Comparison of ENCODE assay signal across 1 cellular context in genomic region chr1:15272009-15272781, GRCh38.
TF ChIP-seq lines count a peak whose summit lies in the region.

No MANE protein-coding gene starts in this region.

TF ChIP-seq in HepG2, 621 proteins besides CTCF, POLR2A, EP300 and RAD21 (continued from another document and continues in another):
- TF ChIP-seq, protein P1, sequence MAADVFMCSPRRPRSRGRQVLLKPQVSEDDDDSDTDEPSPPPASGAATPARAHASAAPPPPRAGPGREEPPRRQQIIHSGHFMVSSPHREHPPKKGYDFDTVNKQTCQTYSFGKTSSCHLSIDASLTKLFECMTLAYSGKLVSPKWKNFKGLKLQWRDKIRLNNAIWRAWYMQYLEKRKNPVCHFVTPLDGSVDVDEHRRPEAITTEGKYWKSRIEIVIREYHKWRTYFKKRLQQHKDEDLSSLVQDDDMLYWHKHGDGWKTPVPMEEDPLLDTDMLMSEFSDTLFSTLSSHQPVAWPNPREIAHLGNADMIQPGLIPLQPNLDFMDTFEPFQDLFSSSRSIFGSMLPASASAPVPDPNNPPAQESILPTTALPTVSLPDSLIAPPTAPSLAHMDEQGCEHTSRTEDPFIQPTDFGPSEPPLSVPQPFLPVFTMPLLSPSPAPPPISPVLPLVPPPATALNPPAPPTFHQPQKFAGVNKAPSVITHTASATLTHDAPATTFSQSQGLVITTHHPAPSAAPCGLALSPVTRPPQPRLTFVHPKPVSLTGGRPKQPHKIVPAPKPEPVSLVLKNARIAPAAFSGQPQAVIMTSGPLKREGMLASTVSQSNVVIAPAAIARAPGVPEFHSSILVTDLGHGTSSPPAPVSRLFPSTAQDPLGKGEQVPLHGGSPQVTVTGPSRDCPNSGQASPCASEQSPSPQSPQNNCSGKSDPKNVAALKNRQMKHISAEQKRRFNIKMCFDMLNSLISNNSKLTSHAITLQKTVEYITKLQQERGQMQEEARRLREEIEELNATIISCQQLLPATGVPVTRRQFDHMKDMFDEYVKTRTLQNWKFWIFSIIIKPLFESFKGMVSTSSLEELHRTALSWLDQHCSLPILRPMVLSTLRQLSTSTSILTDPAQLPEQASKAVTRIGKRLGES (CRISPR knock-in tag; IDR thresholded peaks at IDR 0.05; ENCODE audit: borderline replicate concordance): no peak
- TF ChIP-seq XBP1 (CRISPR knock-in tag; IDR thresholded peaks at IDR 0.05): no peak
- no peak for TF ChIP-seq POLR2G (IDR thresholded peaks at IDR 0.05; ENCODE audit: low read depth, low read length)
- no peak for TF ChIP-seq RFXANK (CRISPR knock-in tag; IDR thresholded peaks at IDR 0.05)
- TF ChIP-seq ZBTB1 (CRISPR knock-in tag; IDR thresholded peaks at IDR 0.05; ENCODE audit: borderline replicate concordance): no peak
- 0 out of 2 replicates have a peak, but pooled peaks have one; percentile 28 for TF ChIP-seq ZNF839 (CRISPR knock-in tag; IDR thresholded peaks at IDR 0.05; ENCODE audit: borderline replicate concordance)
- peak; percentile 39 for TF ChIP-seq ZNF781 (CRISPR knock-in tag; IDR thresholded peaks at IDR 0.05; ENCODE audit: borderline replicate concordance, not compliant biosample characterization)
- TF ChIP-seq PTBP1 (IDR thresholded peaks at IDR 0.05; ENCODE audit: low read depth, low read length, poor library complexity, severe bottlenecking): no peak
- TF ChIP-seq ZNF562 (CRISPR knock-in tag; IDR thresholded peaks at IDR 0.05; ENCODE audit: borderline replicate concordance): no peak
- TF ChIP-seq ZNF354B (CRISPR knock-in tag; IDR thresholded peaks at IDR 0.05): no peak
- TF ChIP-seq, protein P2, sequence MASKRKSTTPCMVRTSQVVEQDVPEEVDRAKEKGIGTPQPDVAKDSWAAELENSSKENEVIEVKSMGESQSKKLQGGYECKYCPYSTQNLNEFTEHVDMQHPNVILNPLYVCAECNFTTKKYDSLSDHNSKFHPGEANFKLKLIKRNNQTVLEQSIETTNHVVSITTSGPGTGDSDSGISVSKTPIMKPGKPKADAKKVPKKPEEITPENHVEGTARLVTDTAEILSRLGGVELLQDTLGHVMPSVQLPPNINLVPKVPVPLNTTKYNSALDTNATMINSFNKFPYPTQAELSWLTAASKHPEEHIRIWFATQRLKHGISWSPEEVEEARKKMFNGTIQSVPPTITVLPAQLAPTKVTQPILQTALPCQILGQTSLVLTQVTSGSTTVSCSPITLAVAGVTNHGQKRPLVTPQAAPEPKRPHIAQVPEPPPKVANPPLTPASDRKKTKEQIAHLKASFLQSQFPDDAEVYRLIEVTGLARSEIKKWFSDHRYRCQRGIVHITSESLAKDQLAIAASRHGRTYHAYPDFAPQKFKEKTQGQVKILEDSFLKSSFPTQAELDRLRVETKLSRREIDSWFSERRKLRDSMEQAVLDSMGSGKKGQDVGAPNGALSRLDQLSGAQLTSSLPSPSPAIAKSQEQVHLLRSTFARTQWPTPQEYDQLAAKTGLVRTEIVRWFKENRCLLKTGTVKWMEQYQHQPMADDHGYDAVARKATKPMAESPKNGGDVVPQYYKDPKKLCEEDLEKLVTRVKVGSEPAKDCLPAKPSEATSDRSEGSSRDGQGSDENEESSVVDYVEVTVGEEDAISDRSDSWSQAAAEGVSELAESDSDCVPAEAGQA (IDR thresholded peaks at IDR 0.05; ENCODE audit: low read depth): no peak; the same call in 1 of the 2 replicates
- TF ChIP-seq, protein P2 (CRISPR knock-in tag; IDR thresholded peaks at IDR 0.05; ENCODE audit: borderline replicate concordance): no peak
- 0 out of 2 replicates have a peak, but pooled peaks have one; percentile 55 for TF ChIP-seq ZNF567 (CRISPR knock-in tag; IDR thresholded peaks at IDR 0.05; ENCODE audit: borderline replicate concordance)
- TF ChIP-seq ZFP1 (CRISPR knock-in tag; IDR thresholded peaks at IDR 0.05): no peak
- TF ChIP-seq, protein P3, sequence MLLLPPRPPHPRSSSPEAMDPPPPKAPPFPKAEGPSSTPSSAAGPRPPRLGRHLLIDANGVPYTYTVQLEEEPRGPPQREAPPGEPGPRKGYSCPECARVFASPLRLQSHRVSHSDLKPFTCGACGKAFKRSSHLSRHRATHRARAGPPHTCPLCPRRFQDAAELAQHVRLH (CRISPR knock-in tag; IDR thresholded peaks at IDR 0.05; ENCODE audit: borderline replicate concordance, low read depth): peak; percentile 74; the same call in 1 of the 2 replicates
- TF ChIP-seq ZNF557 (CRISPR knock-in tag; IDR thresholded peaks at IDR 0.05): no peak
- TF ChIP-seq, protein P4, sequence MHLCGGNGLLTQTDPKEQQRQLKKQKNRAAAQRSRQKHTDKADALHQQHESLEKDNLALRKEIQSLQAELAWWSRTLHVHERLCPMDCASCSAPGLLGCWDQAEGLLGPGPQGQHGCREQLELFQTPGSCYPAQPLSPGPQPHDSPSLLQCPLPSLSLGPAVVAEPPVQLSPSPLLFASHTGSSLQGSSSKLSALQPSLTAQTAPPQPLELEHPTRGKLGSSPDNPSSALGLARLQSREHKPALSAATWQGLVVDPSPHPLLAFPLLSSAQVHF (CRISPR knock-in tag; IDR thresholded peaks at IDR 0.05): no peak
- no peak for TF ChIP-seq ZNF232 (CRISPR knock-in tag; IDR thresholded peaks at IDR 0.05; ENCODE audit: borderline replicate concordance)
- no peak for TF ChIP-seq PAX8 (CRISPR knock-in tag; IDR thresholded peaks at IDR 0.05; ENCODE audit: borderline replicate concordance)
- TF ChIP-seq, protein P5, sequence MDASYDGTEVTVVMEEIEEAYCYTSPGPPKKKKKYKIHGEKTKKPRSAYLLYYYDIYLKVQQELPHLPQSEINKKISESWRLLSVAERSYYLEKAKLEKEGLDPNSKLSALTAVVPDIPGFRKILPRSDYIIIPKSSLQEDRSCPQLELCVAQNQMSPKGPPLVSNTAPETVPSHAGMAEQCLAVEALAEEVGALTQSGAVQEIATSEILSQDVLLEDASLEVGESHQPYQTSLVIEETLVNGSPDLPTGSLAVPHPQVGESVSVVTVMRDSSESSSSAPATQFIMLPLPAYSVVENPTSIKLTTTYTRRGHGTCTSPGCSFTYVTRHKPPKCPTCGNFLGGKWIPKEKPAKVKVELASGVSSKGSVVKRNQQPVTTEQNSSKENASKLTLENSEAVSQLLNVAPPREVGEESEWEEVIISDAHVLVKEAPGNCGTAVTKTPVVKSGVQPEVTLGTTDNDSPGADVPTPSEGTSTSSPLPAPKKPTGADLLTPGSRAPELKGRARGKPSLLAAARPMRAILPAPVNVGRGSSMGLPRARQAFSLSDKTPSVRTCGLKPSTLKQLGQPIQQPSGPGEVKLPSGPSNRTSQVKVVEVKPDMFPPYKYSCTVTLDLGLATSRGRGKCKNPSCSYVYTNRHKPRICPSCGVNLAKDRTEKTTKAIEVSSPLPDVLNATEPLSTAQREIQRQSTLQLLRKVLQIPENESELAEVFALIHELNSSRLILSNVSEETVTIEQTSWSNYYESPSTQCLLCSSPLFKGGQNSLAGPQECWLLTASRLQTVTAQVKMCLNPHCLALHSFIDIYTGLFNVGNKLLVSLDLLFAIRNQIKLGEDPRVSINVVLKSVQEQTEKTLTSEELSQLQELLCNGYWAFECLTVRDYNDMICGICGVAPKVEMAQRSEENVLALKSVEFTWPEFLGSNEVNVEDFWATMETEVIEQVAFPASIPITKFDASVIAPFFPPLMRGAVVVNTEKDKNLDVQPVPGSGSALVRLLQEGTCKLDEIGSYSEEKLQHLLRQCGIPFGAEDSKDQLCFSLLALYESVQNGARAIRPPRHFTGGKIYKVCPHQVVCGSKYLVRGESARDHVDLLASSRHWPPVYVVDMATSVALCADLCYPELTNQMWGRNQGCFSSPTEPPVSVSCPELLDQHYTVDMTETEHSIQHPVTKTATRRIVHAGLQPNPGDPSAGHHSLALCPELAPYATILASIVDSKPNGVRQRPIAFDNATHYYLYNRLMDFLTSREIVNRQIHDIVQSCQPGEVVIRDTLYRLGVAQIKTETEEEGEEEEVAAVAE (CRISPR knock-in tag; IDR thresholded peaks at IDR 0.05; ENCODE audit: borderline replicate concordance): 0 out of 2 replicates have a peak, but pooled peaks have one; percentile 35
- TF ChIP-seq ZNF766 (CRISPR knock-in tag; IDR thresholded peaks at IDR 0.05; ENCODE audit: borderline replicate concordance): no peak
- TF ChIP-seq DPF2 (CRISPR knock-in tag; IDR thresholded peaks at IDR 0.05; ENCODE audit: borderline replicate concordance, low read depth): no peak
- TF ChIP-seq, protein P6, sequence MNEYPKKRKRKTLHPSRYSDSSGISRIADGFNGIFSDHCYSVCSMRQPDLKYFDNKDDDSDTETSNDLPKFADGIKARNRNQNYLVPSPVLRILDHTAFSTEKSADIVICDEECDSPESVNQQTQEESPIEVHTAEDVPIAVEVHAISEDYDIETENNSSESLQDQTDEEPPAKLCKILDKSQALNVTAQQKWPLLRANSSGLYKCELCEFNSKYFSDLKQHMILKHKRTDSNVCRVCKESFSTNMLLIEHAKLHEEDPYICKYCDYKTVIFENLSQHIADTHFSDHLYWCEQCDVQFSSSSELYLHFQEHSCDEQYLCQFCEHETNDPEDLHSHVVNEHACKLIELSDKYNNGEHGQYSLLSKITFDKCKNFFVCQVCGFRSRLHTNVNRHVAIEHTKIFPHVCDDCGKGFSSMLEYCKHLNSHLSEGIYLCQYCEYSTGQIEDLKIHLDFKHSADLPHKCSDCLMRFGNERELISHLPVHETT (CRISPR knock-in tag; conservative IDR thresholded peaks at IDR 0.05): 0 out of 2 replicates have a peak, but pooled peaks have one; percentile 46
- peak; percentile 68; the same call in 1 of the 2 replicates for TF ChIP-seq ZMYM3 (CRISPR knock-in tag; IDR thresholded peaks at IDR 0.05)
- TF ChIP-seq HNRNPL (IDR thresholded peaks at IDR 0.05; ENCODE audit: low read depth, low read length): no peak
- TF ChIP-seq, protein P7, sequence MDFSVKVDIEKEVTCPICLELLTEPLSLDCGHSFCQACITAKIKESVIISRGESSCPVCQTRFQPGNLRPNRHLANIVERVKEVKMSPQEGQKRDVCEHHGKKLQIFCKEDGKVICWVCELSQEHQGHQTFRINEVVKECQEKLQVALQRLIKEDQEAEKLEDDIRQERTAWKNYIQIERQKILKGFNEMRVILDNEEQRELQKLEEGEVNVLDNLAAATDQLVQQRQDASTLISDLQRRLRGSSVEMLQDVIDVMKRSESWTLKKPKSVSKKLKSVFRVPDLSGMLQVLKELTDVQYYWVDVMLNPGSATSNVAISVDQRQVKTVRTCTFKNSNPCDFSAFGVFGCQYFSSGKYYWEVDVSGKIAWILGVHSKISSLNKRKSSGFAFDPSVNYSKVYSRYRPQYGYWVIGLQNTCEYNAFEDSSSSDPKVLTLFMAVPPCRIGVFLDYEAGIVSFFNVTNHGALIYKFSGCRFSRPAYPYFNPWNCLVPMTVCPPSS (IDR thresholded peaks at IDR 0.05): no peak
- no peak for TF ChIP-seq NAIF1 (CRISPR knock-in tag; IDR thresholded peaks at IDR 0.05; ENCODE audit: borderline replicate concordance)
- TF ChIP-seq, protein P8, sequence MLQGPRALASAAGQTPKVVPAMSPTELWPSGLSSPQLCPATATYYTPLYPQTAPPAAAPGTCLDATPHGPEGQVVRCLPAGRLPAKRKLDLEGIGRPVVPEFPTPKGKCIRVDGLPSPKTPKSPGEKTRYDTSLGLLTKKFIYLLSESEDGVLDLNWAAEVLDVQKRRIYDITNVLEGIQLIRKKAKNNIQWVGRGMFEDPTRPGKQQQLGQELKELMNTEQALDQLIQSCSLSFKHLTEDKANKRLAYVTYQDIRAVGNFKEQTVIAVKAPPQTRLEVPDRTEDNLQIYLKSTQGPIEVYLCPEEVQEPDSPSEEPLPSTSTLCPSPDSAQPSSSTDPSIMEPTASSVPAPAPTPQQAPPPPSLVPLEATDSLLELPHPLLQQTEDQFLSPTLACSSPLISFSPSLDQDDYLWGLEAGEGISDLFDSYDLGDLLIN (CRISPR knock-in tag; IDR thresholded peaks at IDR 0.05; ENCODE audit: borderline replicate concordance): no peak
- TF ChIP-seq, protein P9, sequence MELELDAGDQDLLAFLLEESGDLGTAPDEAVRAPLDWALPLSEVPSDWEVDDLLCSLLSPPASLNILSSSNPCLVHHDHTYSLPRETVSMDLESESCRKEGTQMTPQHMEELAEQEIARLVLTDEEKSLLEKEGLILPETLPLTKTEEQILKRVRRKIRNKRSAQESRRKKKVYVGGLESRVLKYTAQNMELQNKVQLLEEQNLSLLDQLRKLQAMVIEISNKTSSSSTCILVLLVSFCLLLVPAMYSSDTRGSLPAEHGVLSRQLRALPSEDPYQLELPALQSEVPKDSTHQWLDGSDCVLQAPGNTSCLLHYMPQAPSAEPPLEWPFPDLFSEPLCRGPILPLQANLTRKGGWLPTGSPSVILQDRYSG (CRISPR knock-in tag; IDR thresholded peaks at IDR 0.05): no peak
- TF ChIP-seq PRPF4 (IDR thresholded peaks at IDR 0.05; ENCODE audit: low read depth, low read length, poor library complexity, severe bottlenecking): no peak
- no peak for TF ChIP-seq KMT2B (CRISPR knock-in tag; IDR thresholded peaks at IDR 0.05)
- TF ChIP-seq PRDM4 (CRISPR knock-in tag; IDR thresholded peaks at IDR 0.05; ENCODE audit: borderline replicate concordance): no peak
